In genomic region chr1:32205401-32206370, GRCh38 we compare ENCODE assay signal across 1 cellular context.
TF ChIP-seq lines count a peak whose summit lies in the region.

Gene IQCC, plus strand, starts transcription at chr1:32205671. Its CDS starts 11 bp downstream, at chr1:32205682.

TF ChIP-seq in K562, 482 proteins besides CTCF, POLR2A, EP300 and RAD21 (continued from another document and continues in another):
- TF ChIP-seq, protein P1, sequence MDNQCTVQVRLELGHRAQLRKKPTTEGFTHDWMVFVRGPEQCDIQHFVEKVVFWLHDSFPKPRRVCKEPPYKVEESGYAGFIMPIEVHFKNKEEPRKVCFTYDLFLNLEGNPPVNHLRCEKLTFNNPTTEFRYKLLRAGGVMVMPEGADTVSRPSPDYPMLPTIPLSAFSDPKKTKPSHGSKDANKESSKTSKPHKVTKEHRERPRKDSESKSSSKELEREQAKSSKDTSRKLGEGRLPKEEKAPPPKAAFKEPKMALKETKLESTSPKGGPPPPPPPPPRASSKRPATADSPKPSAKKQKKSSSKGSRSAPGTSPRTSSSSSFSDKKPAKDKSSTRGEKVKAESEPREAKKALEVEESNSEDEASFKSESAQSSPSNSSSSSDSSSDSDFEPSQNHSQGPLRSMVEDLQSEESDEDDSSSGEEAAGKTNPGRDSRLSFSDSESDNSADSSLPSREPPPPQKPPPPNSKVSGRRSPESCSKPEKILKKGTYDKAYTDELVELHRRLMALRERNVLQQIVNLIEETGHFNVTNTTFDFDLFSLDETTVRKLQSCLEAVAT (IDR thresholded peaks at IDR 0.05) = peak in 1 of 2 experiments; percentile 51; a peak in 2 of 4 replicates
- TF ChIP-seq ZKSCAN1 (IDR thresholded peaks at IDR 0.05; ENCODE audit: low read depth, low read length) (peak; percentile 21; the same call in 1 of the 2 replicates), ZNF551 (CRISPR knock-in tag; IDR thresholded peaks at IDR 0.05) (no peak), COPS2 (conservative IDR thresholded peaks at IDR 0.05) (no peak), ARID1B (IDR thresholded peaks at IDR 0.05) (peak; percentile 31; the same call in 1 of the 2 replicates), ILK (tag; IDR thresholded peaks at IDR 0.05; ENCODE audit: borderline replicate concordance, low read depth) (no peak), SP1 (CRISPR knock-in tag; IDR thresholded peaks at IDR 0.05) (no peak; the same call in 1 of the 2 replicates), ZZZ3 (IDR thresholded peaks at IDR 0.05) (0 out of 2 replicates have a peak, but pooled peaks have one; percentile 57), RFX1 (IDR thresholded peaks at IDR 0.05) (peak; percentile 98), RHOXF2B (CRISPR knock-in tag; conservative IDR thresholded peaks at IDR 0.05) (no peak), CXXC5 (CRISPR knock-in tag; IDR thresholded peaks at IDR 0.05) (peak; percentile 81), FOXK1 (CRISPR knock-in tag; IDR thresholded peaks at IDR 0.05; ENCODE audit: borderline replicate concordance) (peak; percentile 89; the same call in 1 of the 2 replicates), ZNF124 (CRISPR knock-in tag; IDR thresholded peaks at IDR 0.05) (0 out of 2 replicates have a peak, but pooled peaks have one; percentile 74), SMAD4 (CRISPR knock-in tag; conservative IDR thresholded peaks at IDR 0.05) (no peak), KLF16 (IDR thresholded peaks at IDR 0.05) (no peak), ZNF140 (CRISPR knock-in tag; IDR thresholded peaks at IDR 0.05) (no peak), MYNN (IDR thresholded peaks at IDR 0.05) (peak; percentile 71), MYNN (CRISPR knock-in tag; IDR thresholded peaks at IDR 0.05) (no peak), JUND (IDR thresholded peaks at IDR 0.05; ENCODE audit: borderline replicate concordance, low read depth, low read length) (peak; percentile 73), JUND (tag; IDR thresholded peaks at IDR 0.05; ENCODE audit: borderline replicate concordance, low read depth, low read length) (no peak; the same call in 2 of the 3 replicates), RBBP5 (IDR thresholded peaks at IDR 0.05; ENCODE audit: borderline replicate concordance, insufficient read depth, low read length, poor library complexity, severe bottlenecking) (no peak), BRF1 (IDR thresholded peaks at IDR 0.05; ENCODE audit: borderline replicate concordance, extremely low read depth, insufficient read length) (no peak), DNMT1 (IDR thresholded peaks at IDR 0.05) (no peak), FOXA3 (CRISPR knock-in tag; conservative IDR thresholded peaks at IDR 0.05 in 1 of 2, IDR thresholded peaks at IDR 0.05 in 1 of 2) (peak in 1 of 2 experiments; percentile 64; a peak in 1 of 4 replicates), ELF4 (CRISPR knock-in tag; IDR thresholded peaks at IDR 0.05) (no peak; the same call in none of the 2 replicates), MAFK (IDR thresholded peaks at IDR 0.05; ENCODE audit: low read length) (no peak), PHF20 (IDR thresholded peaks at IDR 0.05; ENCODE audit: partially characterized antibody) (peak; percentile 98), PML (IDR thresholded peaks at IDR 0.05; ENCODE audit: low read length) (peak; percentile 84), POLR3G (IDR thresholded peaks at IDR 0.05; ENCODE audit: extremely low read depth, insufficient read length, insufficient replicate concordance) (no peak), OTX1 (CRISPR knock-in tag; IDR thresholded peaks at IDR 0.05) (0 out of 2 replicates have a peak, but pooled peaks have one; percentile 4), CHCHD3 (CRISPR knock-in tag; IDR thresholded peaks at IDR 0.05) (0 out of 2 replicates have a peak, but pooled peaks have one; percentile 68), NR2C2 (CRISPR knock-in tag; IDR thresholded peaks at IDR 0.05) (peak; percentile 35; the same call in 1 of the 2 replicates), NR2C2 (tag; IDR thresholded peaks at IDR 0.05) (no peak), SIN3B (IDR thresholded peaks at IDR 0.05; ENCODE audit: low read depth) (peak; percentile 95), RCOR1 (IDR thresholded peaks at IDR 0.05; ENCODE audit: borderline replicate concordance in 1 of 2, low read depth in 2 of 2, low read length in 2 of 2) (peak in 1 of 2 experiments; percentile 44; a peak in 2 of 4 replicates), GTF2A2 (tag; IDR thresholded peaks at IDR 0.05) (no peak), SMARCA5 (IDR thresholded peaks at IDR 0.05) (no peak), RNF2 (IDR thresholded peaks at IDR 0.05) (no peak), CTBP1 (IDR thresholded peaks at IDR 0.05; ENCODE audit: borderline replicate concordance) (peak; percentile 67), BHLHE40 (IDR thresholded peaks at IDR 0.05; ENCODE audit: low read length) (peak; percentile 49), MXD1 (CRISPR knock-in tag; IDR thresholded peaks at IDR 0.05; ENCODE audit: borderline replicate concordance, poor library complexity, severe bottlenecking) (peak; percentile 12), ZNF263 (CRISPR knock-in tag; IDR thresholded peaks at IDR 0.05; ENCODE audit: borderline replicate concordance) (peak; percentile 39; the same call in 1 of the 2 replicates), CREBBP (IDR thresholded peaks at IDR 0.05; ENCODE audit: low read depth, low read length) (no peak), ZFX (CRISPR knock-in tag; IDR thresholded peaks at IDR 0.05) (peak; percentile 96), POLR2B (IDR thresholded peaks at IDR 0.05; ENCODE audit: low read depth, partially characterized antibody) (peak; percentile 92), PHF21A (IDR thresholded peaks at IDR 0.05; ENCODE audit: borderline replicate concordance, low read depth) (no peak; the same call in 1 of the 2 replicates), PCBP2 (IDR thresholded peaks at IDR 0.05; ENCODE audit: low read depth, low read length, poor library complexity, severe bottlenecking) (no peak), ATF1 (CRISPR knock-in tag; IDR thresholded peaks at IDR 0.05) (peak; percentile 97), ATF1 (tag; IDR thresholded peaks at IDR 0.05) (peak; percentile 98), HNRNPL (IDR thresholded peaks at IDR 0.05; ENCODE audit: low read depth, low read length) (no peak), RBFOX2 (IDR thresholded peaks at IDR 0.05; ENCODE audit: low read depth, low read length) (peak; percentile 90), LEF1 (IDR thresholded peaks at IDR 0.05) (no peak), CREM (IDR thresholded peaks at IDR 0.05; ENCODE audit: low read depth) (peak; percentile 99), CHD4 (IDR thresholded peaks at IDR 0.05; ENCODE audit: insufficient read depth, insufficient replicate concordance, low read depth, low read length, poor library complexity, severe bottlenecking) (no peak), LARP7 (IDR thresholded peaks at IDR 0.05) (no peak), HDAC1 (IDR thresholded peaks at IDR 0.05) (peak; percentile 52 to 90; a peak in 3 of 4 replicates), ZNF282 (CRISPR knock-in tag; IDR thresholded peaks at IDR 0.05) (0 out of 2 replicates have a peak, but pooled peaks have one; percentile 79)
- TF ChIP-seq, protein P2, sequence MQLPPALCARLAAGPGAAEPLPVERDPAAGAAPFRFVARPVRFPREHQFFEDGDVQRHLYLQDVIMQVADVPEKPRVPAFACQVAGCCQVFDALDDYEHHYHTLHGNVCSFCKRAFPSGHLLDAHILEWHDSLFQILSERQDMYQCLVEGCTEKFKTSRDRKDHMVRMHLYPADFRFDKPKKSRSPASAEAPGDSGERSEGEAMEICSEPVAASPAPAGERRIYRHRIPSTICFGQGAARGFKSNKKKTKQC (CRISPR knock-in tag; IDR thresholded peaks at IDR 0.05) = peak; percentile 86; the same call in 1 of the 2 replicates
- TF ChIP-seq, protein P3, sequence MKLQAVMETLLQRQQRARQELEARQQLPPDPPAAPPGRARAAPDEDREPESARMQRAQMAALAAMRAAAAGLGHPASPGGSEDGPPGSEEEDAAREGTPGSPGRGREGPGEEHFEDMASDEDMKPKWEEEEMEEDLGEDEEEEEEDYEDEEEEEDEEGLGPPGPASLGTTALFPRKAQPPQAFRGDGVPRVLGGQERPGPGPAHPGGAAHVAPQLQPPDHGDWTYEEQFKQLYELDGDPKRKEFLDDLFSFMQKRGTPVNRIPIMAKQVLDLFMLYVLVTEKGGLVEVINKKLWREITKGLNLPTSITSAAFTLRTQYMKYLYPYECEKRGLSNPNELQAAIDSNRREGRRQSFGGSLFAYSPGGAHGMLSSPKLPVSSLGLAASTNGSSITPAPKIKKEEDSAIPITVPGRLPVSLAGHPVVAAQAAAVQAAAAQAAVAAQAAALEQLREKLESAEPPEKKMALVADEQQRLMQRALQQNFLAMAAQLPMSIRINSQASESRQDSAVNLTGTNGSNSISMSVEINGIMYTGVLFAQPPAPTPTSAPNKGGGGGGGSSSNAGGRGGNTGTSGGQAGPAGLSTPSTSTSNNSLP (IDR thresholded peaks at IDR 0.05; ENCODE audit: borderline replicate concordance, low read depth, low read length) = no peak
- TF ChIP-seq, protein P4, sequence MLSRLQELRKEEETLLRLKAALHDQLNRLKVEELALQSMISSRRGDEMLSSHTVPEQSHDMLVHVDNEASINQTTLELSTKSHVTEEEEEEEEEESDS (CRISPR knock-in tag; IDR thresholded peaks at IDR 0.05) = no peak
- TF ChIP-seq, protein P5, sequence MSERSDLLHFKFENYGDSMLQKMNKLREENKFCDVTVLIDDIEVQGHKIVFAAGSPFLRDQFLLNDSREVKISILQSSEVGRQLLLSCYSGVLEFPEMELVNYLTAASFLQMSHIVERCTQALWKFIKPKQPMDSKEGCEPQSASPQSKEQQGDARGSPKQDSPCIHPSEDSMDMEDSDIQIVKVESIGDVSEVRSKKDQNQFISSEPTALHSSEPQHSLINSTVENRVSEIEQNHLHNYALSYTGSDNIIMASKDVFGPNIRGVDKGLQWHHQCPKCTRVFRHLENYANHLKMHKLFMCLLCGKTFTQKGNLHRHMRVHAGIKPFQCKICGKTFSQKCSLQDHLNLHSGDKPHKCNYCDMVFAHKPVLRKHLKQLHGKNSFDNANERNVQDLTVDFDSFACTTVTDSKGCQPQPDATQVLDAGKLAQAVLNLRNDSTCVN (CRISPR knock-in tag; IDR thresholded peaks at IDR 0.05) = peak; percentile 3; the same call in 1 of the 2 replicates
- TF ChIP-seq, protein P6, sequence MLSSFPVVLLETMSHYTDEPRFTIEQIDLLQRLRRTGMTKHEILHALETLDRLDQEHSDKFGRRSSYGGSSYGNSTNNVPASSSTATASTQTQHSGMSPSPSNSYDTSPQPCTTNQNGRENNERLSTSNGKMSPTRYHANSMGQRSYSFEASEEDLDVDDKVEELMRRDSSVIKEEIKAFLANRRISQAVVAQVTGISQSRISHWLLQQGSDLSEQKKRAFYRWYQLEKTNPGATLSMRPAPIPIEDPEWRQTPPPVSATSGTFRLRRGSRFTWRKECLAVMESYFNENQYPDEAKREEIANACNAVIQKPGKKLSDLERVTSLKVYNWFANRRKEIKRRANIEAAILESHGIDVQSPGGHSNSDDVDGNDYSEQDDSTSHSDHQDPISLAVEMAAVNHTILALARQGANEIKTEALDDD (IDR thresholded peaks at IDR 0.05) = no peak
- TF ChIP-seq, protein P7, sequence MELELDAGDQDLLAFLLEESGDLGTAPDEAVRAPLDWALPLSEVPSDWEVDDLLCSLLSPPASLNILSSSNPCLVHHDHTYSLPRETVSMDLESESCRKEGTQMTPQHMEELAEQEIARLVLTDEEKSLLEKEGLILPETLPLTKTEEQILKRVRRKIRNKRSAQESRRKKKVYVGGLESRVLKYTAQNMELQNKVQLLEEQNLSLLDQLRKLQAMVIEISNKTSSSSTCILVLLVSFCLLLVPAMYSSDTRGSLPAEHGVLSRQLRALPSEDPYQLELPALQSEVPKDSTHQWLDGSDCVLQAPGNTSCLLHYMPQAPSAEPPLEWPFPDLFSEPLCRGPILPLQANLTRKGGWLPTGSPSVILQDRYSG (tag; conservative IDR thresholded peaks at IDR 0.05; ENCODE audit: low read depth) = no peak
- TF ChIP-seq, protein P8, sequence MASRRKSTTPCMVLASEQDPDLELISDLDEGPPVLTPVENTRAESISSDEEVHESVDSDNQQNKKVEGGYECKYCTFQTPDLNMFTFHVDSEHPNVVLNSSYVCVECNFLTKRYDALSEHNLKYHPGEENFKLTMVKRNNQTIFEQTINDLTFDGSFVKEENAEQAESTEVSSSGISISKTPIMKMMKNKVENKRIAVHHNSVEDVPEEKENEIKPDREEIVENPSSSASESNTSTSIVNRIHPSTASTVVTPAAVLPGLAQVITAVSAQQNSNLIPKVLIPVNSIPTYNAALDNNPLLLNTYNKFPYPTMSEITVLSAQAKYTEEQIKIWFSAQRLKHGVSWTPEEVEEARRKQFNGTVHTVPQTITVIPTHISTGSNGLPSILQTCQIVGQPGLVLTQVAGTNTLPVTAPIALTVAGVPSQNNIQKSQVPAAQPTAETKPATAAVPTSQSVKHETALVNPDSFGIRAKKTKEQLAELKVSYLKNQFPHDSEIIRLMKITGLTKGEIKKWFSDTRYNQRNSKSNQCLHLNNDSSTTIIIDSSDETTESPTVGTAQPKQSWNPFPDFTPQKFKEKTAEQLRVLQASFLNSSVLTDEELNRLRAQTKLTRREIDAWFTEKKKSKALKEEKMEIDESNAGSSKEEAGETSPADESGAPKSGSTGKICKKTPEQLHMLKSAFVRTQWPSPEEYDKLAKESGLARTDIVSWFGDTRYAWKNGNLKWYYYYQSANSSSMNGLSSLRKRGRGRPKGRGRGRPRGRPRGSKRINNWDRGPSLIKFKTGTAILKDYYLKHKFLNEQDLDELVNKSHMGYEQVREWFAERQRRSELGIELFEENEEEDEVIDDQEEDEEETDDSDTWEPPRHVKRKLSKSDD (conservative IDR thresholded peaks at IDR 0.05; ENCODE audit: low read length) = 0 out of 2 replicates have a peak, but pooled peaks have one; percentile 76
